2 cellular contexts compared by ENCODE assay signal in the genomic region with DNA sequence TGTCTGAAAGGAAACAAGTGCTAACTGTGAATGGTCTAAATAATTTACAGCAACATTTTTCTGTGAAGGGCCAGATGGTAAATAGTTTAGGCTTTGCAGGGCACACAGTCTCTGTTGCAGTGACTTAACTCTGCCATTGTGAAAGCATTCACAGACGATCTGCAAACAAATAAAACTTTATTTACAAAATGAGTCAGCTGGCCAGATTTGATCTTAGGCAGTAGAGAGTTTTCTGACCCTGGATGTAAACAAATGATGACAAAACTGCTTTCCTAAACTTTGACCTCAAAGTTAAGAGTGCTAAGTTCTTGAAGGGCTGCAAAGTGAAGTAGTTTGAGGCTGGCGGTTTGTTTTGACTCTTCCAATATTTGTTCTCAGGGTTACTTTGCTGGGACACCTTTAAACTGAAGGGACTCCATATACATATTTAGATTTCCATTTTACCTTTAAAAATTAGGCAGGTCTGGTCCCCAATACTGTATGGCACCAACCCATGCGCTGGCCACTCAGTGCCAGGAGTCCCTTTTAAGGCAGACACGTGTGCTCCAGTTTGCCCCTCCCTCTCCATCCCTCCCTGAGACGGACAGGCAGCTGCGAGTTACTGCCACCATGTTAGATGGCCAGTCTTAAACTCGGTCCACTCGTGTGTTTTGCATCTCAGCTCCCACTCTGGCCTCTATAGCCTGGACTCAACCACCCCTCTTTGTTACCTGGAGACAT.
TF ChIP-seq lines count a peak whose summit lies in the region.

No MANE protein-coding gene starts in this region.

TF ChIP-seq in A549, 52 proteins besides CTCF, POLR2A, EP300 and RAD21 (continued from another document):
- TF ChIP-seq CHD2 (IDR thresholded peaks at IDR 0.05; ENCODE audit: low read length, partially characterized antibody) (no peak), JUN (IDR thresholded peaks at IDR 0.05) (peak; percentile 79 to 88; a peak in 4 of 5 replicates), MAZ (IDR thresholded peaks at IDR 0.05; ENCODE audit: borderline replicate concordance, low read depth, low read length) (no peak), SMC3 (IDR thresholded peaks at IDR 0.05) (peak; percentile 35; the same call in 1 of the 3 replicates), HEYL (CRISPR knock-in tag; IDR thresholded peaks at IDR 0.05) (no peak), CBX8 (IDR thresholded peaks at IDR 0.05) (no peak), ESRRA (IDR thresholded peaks at IDR 0.05; ENCODE audit: borderline replicate concordance, low read length) (no peak), HOXB5 (CRISPR knock-in tag; IDR thresholded peaks at IDR 0.05) (no peak), EHF (CRISPR knock-in tag; IDR thresholded peaks at IDR 0.05) (no peak), TP53 (CRISPR knock-in tag; IDR thresholded peaks at IDR 0.05) (no peak), FOSL2 (IDR thresholded peaks at IDR 0.05) (peak; percentile 88), FOSL2 (CRISPR knock-in tag; IDR thresholded peaks at IDR 0.05) (peak; percentile 96), RCOR1 (IDR thresholded peaks at IDR 0.05; ENCODE audit: low read depth, low read length) (no peak)
- TF ChIP-seq, protein P1, sequence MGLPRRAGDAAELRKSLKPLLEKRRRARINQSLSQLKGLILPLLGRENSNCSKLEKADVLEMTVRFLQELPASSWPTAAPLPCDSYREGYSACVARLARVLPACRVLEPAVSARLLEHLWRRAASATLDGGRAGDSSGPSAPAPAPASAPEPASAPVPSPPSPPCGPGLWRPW (IDR thresholded peaks at IDR 0.05), result peak; percentile 58; the same call in 1 of the 2 replicates
- TF ChIP-seq, protein P2, sequence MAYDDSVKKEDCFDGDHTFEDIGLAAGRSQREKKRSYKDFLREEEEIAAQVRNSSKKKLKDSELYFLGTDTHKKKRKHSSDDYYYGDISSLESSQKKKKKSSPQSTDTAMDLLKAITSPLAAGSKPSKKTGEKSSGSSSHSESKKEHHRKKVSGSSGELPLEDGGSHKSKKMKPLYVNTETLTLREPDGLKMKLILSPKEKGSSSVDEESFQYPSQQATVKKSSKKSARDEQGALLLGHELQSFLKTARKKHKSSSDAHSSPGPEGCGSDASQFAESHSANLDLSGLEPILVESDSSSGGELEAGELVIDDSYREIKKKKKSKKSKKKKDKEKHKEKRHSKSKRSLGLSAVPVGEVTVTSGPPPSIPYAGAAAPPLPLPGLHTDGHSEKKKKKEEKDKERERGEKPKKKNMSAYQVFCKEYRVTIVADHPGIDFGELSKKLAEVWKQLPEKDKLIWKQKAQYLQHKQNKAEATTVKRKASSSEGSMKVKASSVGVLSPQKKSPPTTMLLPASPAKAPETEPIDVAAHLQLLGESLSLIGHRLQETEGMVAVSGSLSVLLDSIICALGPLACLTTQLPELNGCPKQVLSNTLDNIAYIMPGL (CRISPR knock-in tag; IDR thresholded peaks at IDR 0.05; ENCODE audit: borderline replicate concordance), result no peak
- TF ChIP-seq, protein P3, sequence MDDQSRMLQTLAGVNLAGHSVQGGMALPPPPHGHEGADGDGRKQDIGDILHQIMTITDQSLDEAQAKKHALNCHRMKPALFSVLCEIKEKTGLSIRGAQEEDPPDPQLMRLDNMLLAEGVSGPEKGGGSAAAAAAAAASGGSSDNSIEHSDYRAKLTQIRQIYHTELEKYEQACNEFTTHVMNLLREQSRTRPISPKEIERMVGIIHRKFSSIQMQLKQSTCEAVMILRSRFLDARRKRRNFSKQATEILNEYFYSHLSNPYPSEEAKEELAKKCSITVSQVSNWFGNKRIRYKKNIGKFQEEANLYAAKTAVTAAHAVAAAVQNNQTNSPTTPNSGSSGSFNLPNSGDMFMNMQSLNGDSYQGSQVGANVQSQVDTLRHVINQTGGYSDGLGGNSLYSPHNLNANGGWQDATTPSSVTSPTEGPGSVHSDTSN (IDR thresholded peaks at IDR 0.05), result no peak
- TF ChIP-seq, protein P4, sequence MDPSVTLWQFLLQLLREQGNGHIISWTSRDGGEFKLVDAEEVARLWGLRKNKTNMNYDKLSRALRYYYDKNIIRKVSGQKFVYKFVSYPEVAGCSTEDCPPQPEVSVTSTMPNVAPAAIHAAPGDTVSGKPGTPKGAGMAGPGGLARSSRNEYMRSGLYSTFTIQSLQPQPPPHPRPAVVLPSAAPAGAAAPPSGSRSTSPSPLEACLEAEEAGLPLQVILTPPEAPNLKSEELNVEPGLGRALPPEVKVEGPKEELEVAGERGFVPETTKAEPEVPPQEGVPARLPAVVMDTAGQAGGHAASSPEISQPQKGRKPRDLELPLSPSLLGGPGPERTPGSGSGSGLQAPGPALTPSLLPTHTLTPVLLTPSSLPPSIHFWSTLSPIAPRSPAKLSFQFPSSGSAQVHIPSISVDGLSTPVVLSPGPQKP (IDR thresholded peaks at IDR 0.05; ENCODE audit: low read depth, low read length), result no peak
- TF ChIP-seq, protein P5, sequence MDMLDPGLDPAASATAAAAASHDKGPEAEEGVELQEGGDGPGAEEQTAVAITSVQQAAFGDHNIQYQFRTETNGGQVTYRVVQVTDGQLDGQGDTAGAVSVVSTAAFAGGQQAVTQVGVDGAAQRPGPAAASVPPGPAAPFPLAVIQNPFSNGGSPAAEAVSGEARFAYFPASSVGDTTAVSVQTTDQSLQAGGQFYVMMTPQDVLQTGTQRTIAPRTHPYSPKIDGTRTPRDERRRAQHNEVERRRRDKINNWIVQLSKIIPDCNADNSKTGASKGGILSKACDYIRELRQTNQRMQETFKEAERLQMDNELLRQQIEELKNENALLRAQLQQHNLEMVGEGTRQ (IDR thresholded peaks at IDR 0.05), result no peak

TF ChIP-seq in HEK293, 187 proteins besides CTCF, POLR2A, EP300 and RAD21 (continued from another document):
- TF ChIP-seq, protein P6, sequence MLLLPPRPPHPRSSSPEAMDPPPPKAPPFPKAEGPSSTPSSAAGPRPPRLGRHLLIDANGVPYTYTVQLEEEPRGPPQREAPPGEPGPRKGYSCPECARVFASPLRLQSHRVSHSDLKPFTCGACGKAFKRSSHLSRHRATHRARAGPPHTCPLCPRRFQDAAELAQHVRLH (tag by site-specific recombination; IDR thresholded peaks at IDR 0.05), result no peak
- TF ChIP-seq KLF8 (tag by site-specific recombination; IDR thresholded peaks at IDR 0.05) (no peak), ZXDB (tag by site-specific recombination; IDR thresholded peaks at IDR 0.05) (0 out of 2 replicates have a peak, but pooled peaks have one; percentile 30), RBAK (tag by site-specific recombination; IDR thresholded peaks at IDR 0.05) (no peak), ZNF274 (IDR thresholded peaks at IDR 0.05; ENCODE audit: low read length) (no peak), ZNF274 (tag by site-specific recombination; IDR thresholded peaks at IDR 0.05; ENCODE audit: borderline replicate concordance) (no peak), HOXC10 (CRISPR knock-in tag; IDR thresholded peaks at IDR 0.05) (0 out of 2 replicates have a peak, but pooled peaks have one; percentile 44)
- TF ChIP-seq, protein P7, sequence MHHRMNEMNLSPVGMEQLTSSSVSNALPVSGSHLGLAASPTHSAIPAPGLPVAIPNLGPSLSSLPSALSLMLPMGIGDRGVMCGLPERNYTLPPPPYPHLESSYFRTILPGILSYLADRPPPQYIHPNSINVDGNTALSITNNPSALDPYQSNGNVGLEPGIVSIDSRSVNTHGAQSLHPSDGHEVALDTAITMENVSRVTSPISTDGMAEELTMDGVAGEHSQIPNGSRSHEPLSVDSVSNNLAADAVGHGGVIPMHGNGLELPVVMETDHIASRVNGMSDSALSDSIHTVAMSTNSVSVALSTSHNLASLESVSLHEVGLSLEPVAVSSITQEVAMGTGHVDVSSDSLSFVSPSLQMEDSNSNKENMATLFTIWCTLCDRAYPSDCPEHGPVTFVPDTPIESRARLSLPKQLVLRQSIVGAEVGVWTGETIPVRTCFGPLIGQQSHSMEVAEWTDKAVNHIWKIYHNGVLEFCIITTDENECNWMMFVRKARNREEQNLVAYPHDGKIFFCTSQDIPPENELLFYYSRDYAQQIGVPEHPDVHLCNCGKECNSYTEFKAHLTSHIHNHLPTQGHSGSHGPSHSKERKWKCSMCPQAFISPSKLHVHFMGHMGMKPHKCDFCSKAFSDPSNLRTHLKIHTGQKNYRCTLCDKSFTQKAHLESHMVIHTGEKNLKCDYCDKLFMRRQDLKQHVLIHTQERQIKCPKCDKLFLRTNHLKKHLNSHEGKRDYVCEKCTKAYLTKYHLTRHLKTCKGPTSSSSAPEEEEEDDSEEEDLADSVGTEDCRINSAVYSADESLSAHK (tag by site-specific recombination; IDR thresholded peaks at IDR 0.05), result no peak
- TF ChIP-seq, protein P8, sequence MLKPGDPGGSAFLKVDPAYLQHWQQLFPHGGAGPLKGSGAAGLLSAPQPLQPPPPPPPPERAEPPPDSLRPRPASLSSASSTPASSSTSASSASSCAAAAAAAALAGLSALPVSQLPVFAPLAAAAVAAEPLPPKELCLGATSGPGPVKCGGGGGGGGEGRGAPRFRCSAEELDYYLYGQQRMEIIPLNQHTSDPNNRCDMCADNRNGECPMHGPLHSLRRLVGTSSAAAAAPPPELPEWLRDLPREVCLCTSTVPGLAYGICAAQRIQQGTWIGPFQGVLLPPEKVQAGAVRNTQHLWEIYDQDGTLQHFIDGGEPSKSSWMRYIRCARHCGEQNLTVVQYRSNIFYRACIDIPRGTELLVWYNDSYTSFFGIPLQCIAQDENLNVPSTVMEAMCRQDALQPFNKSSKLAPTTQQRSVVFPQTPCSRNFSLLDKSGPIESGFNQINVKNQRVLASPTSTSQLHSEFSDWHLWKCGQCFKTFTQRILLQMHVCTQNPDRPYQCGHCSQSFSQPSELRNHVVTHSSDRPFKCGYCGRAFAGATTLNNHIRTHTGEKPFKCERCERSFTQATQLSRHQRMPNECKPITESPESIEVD (tag by site-specific recombination; IDR thresholded peaks at IDR 0.05), result peak; percentile 47; the same call in 1 of the 2 replicates
